In genomic region chr10:13950543-13950939, GRCh38 we compare ENCODE assay signal across 2 cellular contexts.
TF ChIP-seq lines count a peak whose summit lies in the region.

No MANE protein-coding gene starts in this region.

TF ChIP-seq in SK-N-SH, 30 proteins besides CTCF, POLR2A, EP300 and RAD21 (continued from another document):
- TF ChIP-seq MAX (IDR thresholded peaks at IDR 0.05; ENCODE audit: low read depth) (no peak), ELF1 (IDR thresholded peaks at IDR 0.05) (no peak), TCF12 (IDR thresholded peaks at IDR 0.05) (no peak), SMC3 (IDR thresholded peaks at IDR 0.05; ENCODE audit: low read depth, low read length) (no peak), IRF3 (IDR thresholded peaks at IDR 0.05; ENCODE audit: low read depth, low read length) (no peak), REST (IDR thresholded peaks at IDR 0.05; ENCODE audit: low read depth, low read length) (no peak), POLR2AphosphoS5 (IDR thresholded peaks at IDR 0.05; ENCODE audit: low read depth, low read length) (no peak), FOXM1 (IDR thresholded peaks at IDR 0.05; ENCODE audit: low read depth) (no peak), RXRA (IDR thresholded peaks at IDR 0.05; ENCODE audit: borderline replicate concordance, low read depth) (no peak), EZH2phosphoT487 (IDR thresholded peaks at IDR 0.05; ENCODE audit: borderline replicate concordance, low read depth) (no peak), SIN3A (IDR thresholded peaks at IDR 0.05; ENCODE audit: borderline replicate concordance, low read depth, low read length) (no peak), FOXJ3 (CRISPR knock-in tag; IDR thresholded peaks at IDR 0.05) (no peak), JUND (IDR thresholded peaks at IDR 0.05) (no peak)
TF ChIP-seq in SK-N-SH: peak in this region for 0.

TF ChIP-seq in SK-N-SH treated with all-trans-retinoic acid at 6 μM for 48 hours, 23 proteins besides CTCF, POLR2A, EP300 and RAD21 (continued from another document):
- no peak for TF ChIP-seq CSRNP3 (CRISPR knock-in tag; IDR thresholded peaks at IDR 0.05)
- TF ChIP-seq TSHZ2 (CRISPR knock-in tag; IDR thresholded peaks at IDR 0.05): no peak
- no peak for TF ChIP-seq ESRRG (CRISPR knock-in tag; IDR thresholded peaks at IDR 0.05)
- TF ChIP-seq CREB5 (CRISPR knock-in tag; IDR thresholded peaks at IDR 0.05; ENCODE audit: low read depth): no peak
- TF ChIP-seq PPARA (CRISPR knock-in tag; IDR thresholded peaks at IDR 0.05; ENCODE audit: borderline replicate concordance): no peak
- TF ChIP-seq RARB (CRISPR knock-in tag; IDR thresholded peaks at IDR 0.05): no peak
- no peak for TF ChIP-seq OSR1 (CRISPR knock-in tag; IDR thresholded peaks at IDR 0.05)
- TF ChIP-seq CSDC2 (CRISPR knock-in tag; IDR thresholded peaks at IDR 0.05): no peak
- TF ChIP-seq PATZ1 (CRISPR knock-in tag; IDR thresholded peaks at IDR 0.05; ENCODE audit: borderline replicate concordance): no peak
